In genomic region chr13:47549219-47549752, GRCh38 we compare ENCODE assay signal across 24 cellular contexts.
A peak's percentile ranks its signal among the peaks of the same experiment; 100 is the strongest.
DNase-seq lines count a peak whose midpoint lies in the region; ATAC-seq and TF ChIP-seq lines count a peak whose summit lies in the region.
"Had no signal": no experiment of that assay in that cellular context is flagged by ENCODE, and none has a peak within 500 bp of the region (broad histone marks: within the 10 kb centered on the region; RNA-seq: fewer than 3 reads in every experiment).

No MANE protein-coding gene starts in this region.

- no peak overlapping the region for H2BK15ac ChIP-seq in mesenchymal stem cell (ENCODE audit: low read depth, poor library complexity, severe bottlenecking)

- H2BK120ac ChIP-seq in mesenchymal stem cell (ENCODE audit: low read depth, low read length), result no peak overlapping the region

- H3K4me2 ChIP-seq in GM23338 (no peak overlapping the region), mesenchymal stem cell (ENCODE audit: low read length, poor library complexity, severe bottlenecking) (peak overlapping the region; percentile 31)

- intact Hi-C loops in Right ventricle myocardium superior (cut with DNase I), result no loop called here

- TF ChIP-seq CTCF in BE2C (IDR thresholded peaks at IDR 0.05; ENCODE audit: low read depth, low read length) (peak; percentile 25), GM23338 (conservative IDR thresholded peaks at IDR 0.05; ENCODE audit: low read depth in 2 of 2) (peak; percentile 35 to 39), glutamatergic neuron (IDR thresholded peaks at IDR 0.05; ENCODE audit: partially characterized antibody, unreplicated experiment) (no peak)

- H3K4me1 Mint-ChIP-seq in GM23338 (peaks cover 24% of the 10 kb centered on the region), glutamatergic neuron (ENCODE audit: low read depth, unreplicated experiment) (peaks cover 3% of the 10 kb centered on the region)
- H3K4me1 Mint-ChIP-seq in stimulated activated memory B cell treated with anti-CD40 and anti-IgM and Interleukin-4, amounts not matched to agents 10 μg/mL and 1 μg/mL and 100 μg/mL, for 72 hours, result no peaks in the 10 kb centered on the region
- H3K4me1 Mint-ChIP-seq: T-cell had no signal

- H3K27ac ChIP-seq in GM23338 (ENCODE audit: low read depth), result no peak overlapping the region
- peak overlapping the region; percentile 64 for H3K27ac ChIP-seq in mesenchymal stem cell (ENCODE audit: low read length, poor library complexity, severe bottlenecking)
- H3K27ac ChIP-seq: breast epithelium, coronary artery, right lobe of liver had no signal

- no peaks in the 10 kb centered on the region; the same call in 1 of the 2 replicates for H3K4me1 ChIP-seq in BE2C
- 0 out of 2 replicates have a peak, but pooled peaks cover 3% of the 10 kb centered on the region for H3K4me1 ChIP-seq in GM23338 (ENCODE audit: insufficient read depth)
- H3K4me1 ChIP-seq in mesenchymal stem cell (ENCODE audit: control insufficient read depth, insufficient read depth, low read depth, low read length), result peaks cover 5% of the 10 kb centered on the region
- H3K4me1 ChIP-seq: breast epithelium had no signal

- no peak overlapping the region for H2BK5ac ChIP-seq in mesenchymal stem cell (ENCODE audit: low read depth, low read length, poor library complexity, severe bottlenecking)

- H2BK12ac ChIP-seq in mesenchymal stem cell (ENCODE audit: low read length in 2 of 2), result no peak overlapping the region

- H3K9me2 ChIP-seq in GM23338 (ENCODE audit: insufficient read depth), result peaks cover 7% of the 10 kb centered on the region; the same call in 1 of the 2 replicates

- no peak overlapping the region for H3K9ac ChIP-seq in mesenchymal stem cell (ENCODE audit: low read length)

- H2AK5ac ChIP-seq in mesenchymal stem cell (ENCODE audit: low read length, severe bottlenecking), result no peak overlapping the region

- H3K36me3 ChIP-seq in BE2C (no peaks in the 10 kb centered on the region; the same call in 1 of the 2 replicates), GM23338 (ENCODE audit: insufficient read depth) (no peaks in the 10 kb centered on the region), mesenchymal stem cell (ENCODE audit: control insufficient read depth in 1 of 2, insufficient read depth in 2 of 2, low read depth in 1 of 2, low read length in 2 of 2) (no peaks in the 10 kb centered on the region)
- H3K36me3 ChIP-seq: breast epithelium, right lobe of liver had no signal

- H3K4me3 ChIP-seq in BE2C (ENCODE audit: low read depth, low read length) (no peak overlapping the region), GM23338 (no peak overlapping the region), mesenchymal stem cell (ENCODE audit: insufficient read depth in 1 of 2, low read depth in 1 of 2, low read length in 2 of 2) (no peak overlapping the region)
- H3K4me3 ChIP-seq: breast epithelium, coronary artery, right lobe of liver had no signal

- no peaks in the 10 kb centered on the region for H3F3A ChIP-seq in GM23338 (replicated peaks; ENCODE audit: low read depth)

- H3K27me3 ChIP-seq in BE2C (no peaks in the 10 kb centered on the region; the same call in 1 of the 2 replicates), GM23338 (ENCODE audit: insufficient read depth) (no peaks in the 10 kb centered on the region), mesenchymal stem cell (ENCODE audit: control insufficient read depth in 1 of 2, insufficient read depth in 1 of 2, low read length in 2 of 2) (no peaks in the 10 kb centered on the region)
- H3K27me3 ChIP-seq: breast epithelium, right lobe of liver had no signal

- no peak overlapping the region for H3K27ac Mint-ChIP-seq in GM23338
- H3K27ac Mint-ChIP-seq in glutamatergic neuron (ENCODE audit: unreplicated experiment), result no peak overlapping the region
- no peak overlapping the region for H3K27ac Mint-ChIP-seq in stimulated activated memory B cell treated with anti-CD40 and anti-IgM and Interleukin-4, amounts not matched to agents 10 μg/mL and 1 μg/mL and 100 μg/mL, for 72 hours
- H3K27ac Mint-ChIP-seq: activated CD8-positive, alpha-beta T cell treated with anti-CD3 and anti-CD28 coated beads for 36 hours; CD8-positive, alpha-beta T cell; natural killer cell treated with Interleukin-12 subunit alpha and Interleukin-12 subunit beta and Interleukin-15 and Interleukin-18, amount 100 ng/mL, for 72 hours; T-cell had no signal

- H3K79me2 ChIP-seq in GM23338 (replicated peaks; ENCODE audit: insufficient read depth), result no peaks in the 10 kb centered on the region

- no peak overlapping the region for H3K18ac ChIP-seq in mesenchymal stem cell (ENCODE audit: low read depth in 1 of 2, low read length in 2 of 2)

- no peak overlapping the region for H3K4ac ChIP-seq in mesenchymal stem cell (ENCODE audit: low read depth in 1 of 2, low read length in 2 of 2)

- no peaks in the 10 kb centered on the region for H4K20me1 ChIP-seq in GM23338 (replicated peaks; ENCODE audit: insufficient read depth)

- H2AFZ ChIP-seq in GM23338 (no peak overlapping the region), mesenchymal stem cell (ENCODE audit: low read depth, low read length) (no peak overlapping the region)

- no peaks in the 10 kb centered on the region for H3K79me1 ChIP-seq in mesenchymal stem cell (replicated peaks; ENCODE audit: low read length, poor library complexity, severe bottlenecking)

- H3K9me3 Mint-ChIP-seq in GM23338 (no peaks in the 10 kb centered on the region), glutamatergic neuron (ENCODE audit: unreplicated experiment) (no peaks in the 10 kb centered on the region)
- H3K9me3 Mint-ChIP-seq in stimulated activated memory B cell treated with anti-CD40 and anti-IgM and Interleukin-4, amounts not matched to agents 10 μg/mL and 1 μg/mL and 100 μg/mL, for 72 hours, result no peaks in the 10 kb centered on the region
- H3K9me3 Mint-ChIP-seq: activated CD8-positive, alpha-beta T cell treated with anti-CD3 and anti-CD28 coated beads for 36 hours; CD8-positive, alpha-beta T cell; natural killer cell treated with Interleukin-12 subunit alpha and Interleukin-12 subunit beta and Interleukin-15 and Interleukin-18, amount 100 ng/mL, for 72 hours; T-cell had no signal

- H3K36me3 Mint-ChIP-seq in GM23338 (ENCODE audit: low read depth) (no peaks in the 10 kb centered on the region), glutamatergic neuron (ENCODE audit: unreplicated experiment) (no peaks in the 10 kb centered on the region)
- H3K36me3 Mint-ChIP-seq in stimulated activated memory B cell treated with anti-CD40 and anti-IgM and Interleukin-4, amounts not matched to agents 10 μg/mL and 1 μg/mL and 100 μg/mL, for 72 hours, result no peaks in the 10 kb centered on the region
- H3K36me3 Mint-ChIP-seq: CD8-positive, alpha-beta T cell; natural killer cell treated with Interleukin-12 subunit alpha and Interleukin-12 subunit beta and Interleukin-15 and Interleukin-18, amount 100 ng/mL, for 72 hours; T-cell had no signal

- no peak overlapping the region for H3K23ac ChIP-seq in mesenchymal stem cell (ENCODE audit: low read length in 2 of 2)

- H3K14ac ChIP-seq in mesenchymal stem cell (ENCODE audit: low read length in 2 of 2), result no peak overlapping the region

- no peak overlapping the region for H4K8ac ChIP-seq in mesenchymal stem cell (ENCODE audit: low read length)

- ATAC-seq in GM23338, result no peak
- ATAC-seq in Right ventricle myocardium superior (ENCODE audit: poor library complexity), result no peak
- ATAC-seq in stimulated activated memory B cell treated with anti-CD40 and anti-IgM and Interleukin-4, amounts not matched to agents 10 μg/mL and 1 μg/mL and 100 μg/mL, for 72 hours, result no peak
- ATAC-seq: activated CD8-positive, alpha-beta T cell treated with anti-CD3 and anti-CD28 coated beads for 36 hours; CD8-positive, alpha-beta T cell; natural killer cell treated with Interleukin-12 subunit alpha and Interleukin-12 subunit beta and Interleukin-15 and Interleukin-18, amount 100 ng/mL, for 72 hours; T-cell had no signal

- H3K9me3 ChIP-seq in BE2C (no peaks in the 10 kb centered on the region), mesenchymal stem cell (ENCODE audit: control insufficient read depth, low read length) (no peaks in the 10 kb centered on the region)
- H3K9me3 ChIP-seq: breast epithelium, right lobe of liver had no signal

- no peak overlapping the region for H4K91ac ChIP-seq in mesenchymal stem cell (ENCODE audit: low read length)

- H3K4me3 Mint-ChIP-seq in GM23338 (no peak overlapping the region), glutamatergic neuron (ENCODE audit: unreplicated experiment) (no peak overlapping the region)
- no peak overlapping the region for H3K4me3 Mint-ChIP-seq in stimulated activated memory B cell treated with anti-CD40 and anti-IgM and Interleukin-4, amounts not matched to agents 10 μg/mL and 1 μg/mL and 100 μg/mL, for 72 hours
- H3K4me3 Mint-ChIP-seq: activated CD8-positive, alpha-beta T cell treated with anti-CD3 and anti-CD28 coated beads for 36 hours; CD8-positive, alpha-beta T cell; natural killer cell treated with Interleukin-12 subunit alpha and Interleukin-12 subunit beta and Interleukin-15 and Interleukin-18, amount 100 ng/mL, for 72 hours; T-cell had no signal

- 69% methylated on average over 3 of the region's 3 CpGs for WGBS in mesenchymal stem cell

- H3K27me3 Mint-ChIP-seq in GM23338 (ENCODE audit: insufficient read depth, low read depth, poor library complexity) (peaks cover 2% of the 10 kb centered on the region), glutamatergic neuron (ENCODE audit: unreplicated experiment) (no peaks in the 10 kb centered on the region)
- peaks cover 13% of the 10 kb centered on the region for H3K27me3 Mint-ChIP-seq in stimulated activated memory B cell treated with anti-CD40 and anti-IgM and Interleukin-4, amounts not matched to agents 10 μg/mL and 1 μg/mL and 100 μg/mL, for 72 hours
- H3K27me3 Mint-ChIP-seq: activated CD8-positive, alpha-beta T cell treated with anti-CD3 and anti-CD28 coated beads for 36 hours; natural killer cell treated with Interleukin-12 subunit alpha and Interleukin-12 subunit beta and Interleukin-15 and Interleukin-18, amount 100 ng/mL, for 72 hours had no signal

- DNase-seq in BE2C (no peak), GM23338 (ENCODE audit: low spot score) (peak; percentile 62), astrocyte of the hippocampus (ENCODE audit: low read depth, low spot score) (peak; percentile 1), mesenchymal stem cell (no peak), glutamatergic neuron (no peak), Right ventricle myocardium superior (no peak)
- DNase-seq: activated CD4-positive, CD25-positive, alpha-beta regulatory T cell treated with anti-CD3 and anti-CD28 coated beads, Interleukin-2, amount 50 U/mL, for 72 hours; activated CD8-positive, alpha-beta T cell treated with anti-CD3 and anti-CD28 coated beads for 36 hours; activated gamma-delta T cell treated with Interleukin-2 at 50 U/mL for 16 hours; activated T-cell treated with anti-CD3 and anti-CD28 coated beads for 4 hours; CD8-positive, alpha-beta T cell; DMS79 treated with DMSO at 0.1 percent for 48 hours; left cardiac atrium; NCI-H1436 treated with DMSO at 0.1 percent for 48 hours; NCI-H2171; NCI-H524; right lobe of liver; SIG-M5; stimulated activated CD8-positive, alpha-beta memory T cell treated with anti-CD3 and anti-CD28 coated beads, Interleukin-4, amount 100 ng/mL, for 48 hours; T-cell had no signal

TF ChIP-seq in GM23338, 12 proteins besides CTCF, POLR2A, EP300 and RAD21 (continues in another document):
- TF ChIP-seq NANOG (IDR thresholded peaks at IDR 0.05; ENCODE audit: borderline replicate concordance), result no peak
- no peak for TF ChIP-seq POLR2AphosphoS5 (IDR thresholded peaks at IDR 0.05; ENCODE audit: low read depth)
- no peak for TF ChIP-seq CREB1 (CRISPR knock-in tag; IDR thresholded peaks at IDR 0.05; ENCODE audit: low read depth)

Comparison
In these comparisons a context has a peak if more than half of its experiments do, and no peak if none do; other contexts are left out.
1. DNase-seq: peak in GM23338 (single experiment) and astrocyte of the hippocampus (single experiment); none in BE2C (single experiment), mesenchymal stem cell (single experiment), glutamatergic neuron (single experiment) and Right ventricle myocardium superior (single experiment).